ENCODE assay signal across 24 cellular contexts in genomic region chr4:32929738-32930688, GRCh38.
DNase-seq lines count a peak whose midpoint lies in the region; ATAC-seq, FAIRE-seq and TF ChIP-seq lines count a peak whose summit lies in the region.
"Had no signal": no experiment of that assay in that cellular context is flagged by ENCODE, and none has a peak within 500 bp of the region (broad histone marks: within the 10 kb centered on the region; RNA-seq: fewer than 3 reads in every experiment).

No MANE protein-coding gene starts in this region.

- intact Hi-C loops in aorta (cut with DNase I) (no loop called here), Right ventricle myocardium inferior (cut with DNase I) (no loop called here)

- H3K4me1 ChIP-seq in aorta (ENCODE audit: control insufficient read depth in 1 of 2, insufficient read depth in 2 of 2, low read length in 2 of 2): no peaks in the 10 kb centered on the region
- H3K4me1 ChIP-seq: SJCRH30 had no signal

- H3K4me3 ChIP-seq in aorta (ENCODE audit: low read length in 2 of 2): no peak overlapping the region
- H3K4me3 ChIP-seq: SJCRH30 had no signal

- no peak overlapping the region for H3K27ac ChIP-seq in aorta (ENCODE audit: low read depth in 1 of 2, low read length in 2 of 2)
- H3K27ac ChIP-seq: SJCRH30 had no signal

- H3K36me3 Mint-ChIP-seq in chondrocyte (ENCODE audit: low read depth): no peaks in the 10 kb centered on the region
- H3K36me3 Mint-ChIP-seq: CD4-positive, CD25-positive, alpha-beta regulatory T cell had no signal

- H3K27me3 ChIP-seq in aorta (ENCODE audit: control insufficient read depth in 1 of 2, insufficient read depth in 2 of 2, low read length in 1 of 2): no peaks in the 10 kb centered on the region
- H3K27me3 ChIP-seq: SJCRH30 had no signal

- no peak for TF ChIP-seq POLR2A in GM12891 (IDR thresholded peaks at IDR 0.05; ENCODE audit: low read depth, low read length)

- no peaks in the 10 kb centered on the region for H3K27me3 Mint-ChIP-seq in chondrocyte (ENCODE audit: low read depth)
- H3K27me3 Mint-ChIP-seq: B cell; CD4-positive, CD25-positive, alpha-beta regulatory T cell had no signal

- H3K36me3 ChIP-seq in aorta (ENCODE audit: control insufficient read depth in 1 of 2, insufficient read depth in 2 of 2, low read length in 1 of 2): no peaks in the 10 kb centered on the region
- H3K36me3 ChIP-seq: SJCRH30 had no signal

- no peaks in the 10 kb centered on the region for H3K9me3 ChIP-seq in aorta (ENCODE audit: control insufficient read depth, low read length)
- H3K9me3 ChIP-seq: SJCRH30 had no signal

- H3K4me1 Mint-ChIP-seq in chondrocyte (ENCODE audit: low read depth): peaks cover 24% of the 10 kb centered on the region
- H3K4me1 Mint-ChIP-seq: B cell; CD4-positive, CD25-positive, alpha-beta regulatory T cell had no signal

- no peak for TF ChIP-seq CTCF in chondrocyte (IDR thresholded peaks at IDR 0.05)

- H3K4me3 Mint-ChIP-seq in chondrocyte (ENCODE audit: unreplicated experiment): no peak overlapping the region
- H3K4me3 Mint-ChIP-seq: B cell; CD4-positive, CD25-positive, alpha-beta regulatory T cell had no signal

- no peak for DNase-seq in GM12891 (ENCODE audit: insufficient read length, low spot score)
- DNase-seq in chondrocyte (ENCODE audit: low spot score): no peak
- DNase-seq in left kidney (ENCODE audit: low read depth, low spot score): peak; percentile 1
- no peak for DNase-seq in aorta
- DNase-seq in Right ventricle myocardium inferior (ENCODE audit: missing footprints): no peak
- DNase-seq: CD4-positive, CD25-positive, alpha-beta regulatory T cell; COR-L47; DMS 273 treated with DMSO at 0.1 percent for 48 hours; DND-41; H7; IMR-90; Karpas-422; NCI-H1417 treated with DMSO at 0.1 percent for 48 hours; NCI-H1930; NCI-H226; NCI-H524; NCI-H82; PC-3; RPMI8226; SJCRH30 had no signal

- no peak for FAIRE-seq in GM12891 (lab: Jason Lieb, UNC)
- FAIRE-seq: HTR-8/SVneo had no signal

- peak overlapping the region; percentile 28 for H3K27ac Mint-ChIP-seq in chondrocyte (ENCODE audit: unreplicated experiment)
- H3K27ac Mint-ChIP-seq: B cell; CD4-positive, CD25-positive, alpha-beta regulatory T cell had no signal

- 4 to 14% methylated on average over 3 of the region's 3 CpGs for WGBS in aorta, 2 donors

- H3K9me3 Mint-ChIP-seq in chondrocyte (ENCODE audit: low read depth): no peaks in the 10 kb centered on the region

- ATAC-seq in aorta (ENCODE audit: low FRiP score) (peak; percentile 46), GM19452 (IDR thresholded peaks at IDR 0.05; ENCODE audit: unreplicated experiment) (no peak), GM18502 (IDR thresholded peaks at IDR 0.05; ENCODE audit: poor library complexity, unreplicated experiment) (no peak), Right ventricle myocardium inferior (no peak)
- ATAC-seq: PC-3 had no signal

TF ChIP-seq in GM12891, 5 proteins besides CTCF, POLR2A, EP300 and RAD21:
- no peak for TF ChIP-seq POLR2AphosphoS5 (IDR thresholded peaks at IDR 0.05; ENCODE audit: low read depth, low read length)
- peak; percentile 45; the same call in 1 of the 2 replicates for TF ChIP-seq SPI1 (IDR thresholded peaks at IDR 0.05; ENCODE audit: low read depth, low read length)
